In the genomic region with DNA sequence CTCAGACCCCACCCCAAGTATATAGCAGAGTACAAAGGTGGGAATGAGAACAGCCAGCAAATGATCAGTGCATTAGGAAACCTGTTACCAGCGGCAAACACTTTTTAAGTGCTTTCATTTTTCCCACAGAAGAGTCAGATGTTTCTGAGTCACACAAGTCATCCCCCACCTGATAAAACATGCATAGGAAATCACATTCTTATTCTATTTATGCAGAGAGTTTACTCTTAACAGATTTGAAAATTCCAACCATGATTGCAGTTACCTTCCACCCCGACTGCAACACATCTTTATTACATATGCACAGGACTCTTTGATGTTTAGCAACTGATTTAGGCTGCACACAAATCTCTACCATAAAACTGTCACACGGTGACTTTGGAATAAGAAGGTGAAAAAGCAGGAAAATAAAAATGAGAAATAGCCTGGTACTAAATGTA, we compare ENCODE assay signal across 14 cellular contexts.
DNase-seq lines count a peak whose midpoint lies in the region; ATAC-seq and TF ChIP-seq lines count a peak whose summit lies in the region.
"Had no signal": no experiment of that assay in that cellular context is flagged by ENCODE, and none has a peak within 500 bp of the region (broad histone marks: within the 10 kb centered on the region; RNA-seq: fewer than 3 reads in every experiment).

No MANE protein-coding gene starts in this region.

- DNase-seq in AG10803 (ENCODE audit: low read depth) (peak; percentile 43), Panc1 (ENCODE audit: low read depth, low spot score) (no peak), dermis microvascular lymphatic vessel endothelial cell (ENCODE audit: low read depth in 2 of 2) (peak; percentile 88 to 97), myocyte (ENCODE audit: low read depth) (peak; percentile 14), Ammon's horn (ENCODE audit: low spot score) (no peak), DMS114 treated with DMSO at 0.1 percent for 48 hours (lab: John Stamatoyannopoulos, UW; ENCODE audit: unreplicated experiment) (no peak), aorta (no peak)
- DNase-seq: activated CD4-positive, alpha-beta T cell treated with anti-CD3 and anti-CD28 coated beads, Interleukin-2, amount 10 ng/mL, durations not matched to agents 7 days and 5 days; activated naive CD8-positive, alpha-beta T cell treated with anti-CD3 and anti-CD28 coated beads, Interleukin-2, amount 10 ng/mL, durations not matched to agents 7 days and 5 days; BE2C; foreskin melanocyte; NCI-H187 had no signal

- peaks cover 27% of the 10 kb centered on the region for H3K4me1 ChIP-seq in Panc1 (ENCODE audit: control insufficient read depth, insufficient read depth, low read length)
- peaks cover 0 to 3% of the 10 kb centered on the region in 2 donors for H3K4me1 ChIP-seq in aorta (ENCODE audit: control insufficient read depth in 1 of 2, insufficient read depth in 2 of 2, low read length in 2 of 2)

- intact Hi-C loops in Panc1 (cut with micrococcal nuclease; ENCODE audit: unreplicated experiment) = no loop called here
- intact Hi-C loops in aorta (cut with DNase I) = no loop called here

- H3K9me3 ChIP-seq in Panc1 (ENCODE audit: control insufficient read depth, insufficient read depth, low read depth, low read length) (no peaks in the 10 kb centered on the region), aorta (ENCODE audit: control insufficient read depth, low read length) (no peaks in the 10 kb centered on the region)
- H3K9me3 ChIP-seq: BE2C had no signal

- H3K27ac ChIP-seq in Panc1 (ENCODE audit: low read length) (peak overlapping the region; percentile 62), aorta (ENCODE audit: low read depth in 1 of 2, low read length in 2 of 2) (no peak overlapping the region)

- H3K4me3 ChIP-seq in AG10803 (ENCODE audit: low read length) = no peak overlapping the region
- H3K4me3 ChIP-seq in Panc1 (ENCODE audit: low read depth in 2 of 2, low read length in 2 of 2) = peak overlapping the region in 1 of 2 experiments; percentile 27; a peak in 3 of 4 replicates
- no peak overlapping the region for H3K4me3 ChIP-seq in aorta (ENCODE audit: low read length in 2 of 2)

- H3K36me3 ChIP-seq in Panc1 (ENCODE audit: control insufficient read depth, insufficient read depth, low read length) = no peaks in the 10 kb centered on the region
- H3K36me3 ChIP-seq in aorta (ENCODE audit: control insufficient read depth in 1 of 2, insufficient read depth in 2 of 2, low read length in 1 of 2) = no peaks in the 10 kb centered on the region

- 42 to 56% methylated on average over 3 of the region's 3 CpGs for WGBS in aorta, 2 donors

- no peak for TF ChIP-seq CTCF in AG10803 (conservative IDR thresholded peaks at IDR 0.05; ENCODE audit: low read length)
- TF ChIP-seq CTCF in Panc1 (IDR thresholded peaks at IDR 0.05) = no peak

- POLR2A ChIA-PET in Panc1 (lab: Charles Lee) = no interaction called here

- CTCF ChIA-PET in Panc1 (lab: Charles Lee) = no interaction called here

- H3K27me3 ChIP-seq in Panc1 (ENCODE audit: control insufficient read depth, insufficient read depth, low read length) = no peaks in the 10 kb centered on the region
- no peaks in the 10 kb centered on the region for H3K27me3 ChIP-seq in aorta (ENCODE audit: control insufficient read depth in 1 of 2, insufficient read depth in 2 of 2, low read length in 1 of 2)
- H3K27me3 ChIP-seq: BE2C had no signal

- BruUV-seq in Panc1 (replicated peaks; lab: Mats Ljungman, UMichigan) = no TSS peak

- ATAC-seq in Panc1 (peak; percentile 57), GM19467 (IDR thresholded peaks at IDR 0.05; ENCODE audit: unreplicated experiment) (no peak), aorta (ENCODE audit: low FRiP score) (no peak)
- ATAC-seq: stimulated activated memory B cell treated with anti-CD40 and anti-IgM and Interleukin-4, amounts not matched to agents 10 μg/mL and 1 μg/mL and 100 μg/mL, for 72 hours had no signal

- in situ Hi-C loops in Panc1 (cut with HindIII; ENCODE audit: low pct_unique_long_range_greater_than_20kb, low sequenced_read_pairs) = no loop called here

Comparison
In these comparisons a context has a peak if more than half of its experiments do, and no peak if none do; other contexts are left out.
1. DNase-seq: peak in AG10803 (single experiment), dermis microvascular lymphatic vessel endothelial cell (2 of 2) and myocyte (single experiment); none in Panc1 (single experiment), Ammon's horn (single experiment), DMS114 treated with DMSO at 0.1 percent for 48 hours (single experiment) and aorta (0 of 2).